ENCODE assay signal across 7 cellular contexts in genomic region chr4:34720563-34720962, GRCh38.
DNase-seq lines count a peak whose midpoint lies in the region; ATAC-seq, FAIRE-seq and TF ChIP-seq lines count a peak whose summit lies in the region.

No MANE protein-coding gene starts in this region.

- TF ChIP-seq CTCF in GM12878 (IDR thresholded peaks at IDR 0.05 in 2 of 3, conservative IDR thresholded peaks at IDR 0.05 in 1 of 3; ENCODE audit: control insufficient read depth in 2 of 3, extremely low read depth in 1 of 3, insufficient read depth in 1 of 3, low read depth in 3 of 3, low read length in 3 of 3) (peak; percentile 18 to 36 (median 33); a peak in 4 of 6 replicates), nephron (IDR thresholded peaks at IDR 0.05; ENCODE audit: unreplicated experiment in 3 of 3) (peak; percentile 63 to 85 (median 64))

- peak overlapping the region in 2 of 3 experiments; percentile 16 to 67 for H3K27ac Mint-ChIP-seq in nephron
- H3K27ac Mint-ChIP-seq in activated naive CD8-positive, alpha-beta T cell treated with anti-CD3 and anti-CD28 coated beads, Interleukin-2, amount 50 U/mL, for 24 hours: no peak overlapping the region
- no peak overlapping the region for H3K27ac Mint-ChIP-seq in activated naive CD4-positive, alpha-beta T cell treated with anti-CD3 and anti-CD28 coated beads, Interleukin-2, amount 10 ng/mL, durations not matched to agents 7 days and 5 days

- intact Hi-C loops in GM12878 (cut with micrococcal nuclease; ENCODE audit: unreplicated experiment): no loop called here

- BruUV-seq in GM12878 (replicated peaks; lab: Mats Ljungman, UMichigan): no TSS peak

- no peaks in the 10 kb centered on the region for H3K27me3 ChIP-seq in GM12878 (replicated peaks in 1 of 2; ENCODE audit: control insufficient read depth in 2 of 2, insufficient read depth in 2 of 2, low read length in 1 of 2)

- H2AFZ ChIP-seq in GM12878 (ENCODE audit: control insufficient read depth, low read depth, low read length): no peak overlapping the region

- no peak overlapping the region for H3K4me3 Mint-ChIP-seq in nephron
- H3K4me3 Mint-ChIP-seq in activated naive CD8-positive, alpha-beta T cell treated with anti-CD3 and anti-CD28 coated beads, Interleukin-2, amount 50 U/mL, for 24 hours: no peak overlapping the region
- no peak overlapping the region for H3K4me3 Mint-ChIP-seq in activated naive CD4-positive, alpha-beta T cell treated with anti-CD3 and anti-CD28 coated beads, Interleukin-2, amount 10 ng/mL, durations not matched to agents 7 days and 5 days

- no peak overlapping the region for H3K9ac ChIP-seq in GM12878 (ENCODE audit: control insufficient read depth, insufficient read depth, low read length)

- no peak for TF ChIP-seq EP300 in GM12878 (IDR thresholded peaks at IDR 0.05; ENCODE audit: borderline replicate concordance in 1 of 2, control insufficient read depth in 1 of 2, low read depth in 2 of 2, low read length in 2 of 2)

- no peaks in the 10 kb centered on the region for H3K27me3 Mint-ChIP-seq in nephron (ENCODE audit: low read depth)
- H3K27me3 Mint-ChIP-seq in activated naive CD8-positive, alpha-beta T cell treated with anti-CD3 and anti-CD28 coated beads, Interleukin-2, amount 50 U/mL, for 24 hours: no peaks in the 10 kb centered on the region
- H3K27me3 Mint-ChIP-seq in activated naive CD4-positive, alpha-beta T cell treated with anti-CD3 and anti-CD28 coated beads, Interleukin-2, amount 10 ng/mL, durations not matched to agents 7 days and 5 days: no peaks in the 10 kb centered on the region

- in situ Hi-C loops in GM12878 (cut with MboI): no loop called here

- ATAC-seq in GM19463 (IDR thresholded peaks at IDR 0.05; ENCODE audit: unreplicated experiment) (peak; percentile 48), GM12878 (peak; percentile 48; the same call in 2 of the 3 replicates)
- no peak for ATAC-seq in activated naive CD8-positive, alpha-beta T cell treated with anti-CD3 and anti-CD28 coated beads, Interleukin-2, amount 50 U/mL, for 24 hours

- DNase-seq in NCI-H1694 (lab: John Stamatoyannopoulos, UW) (peak; percentile 21), GM12878 (ENCODE audit: low read depth, low spot score) (no peak), mesenteric fat pad (ENCODE audit: low spot score) (no peak)
- DNase-seq in activated naive CD8-positive, alpha-beta T cell treated with anti-CD3 and anti-CD28 coated beads, Interleukin-2, amount 50 U/mL, for 24 hours: no peak
- no peak for DNase-seq in activated naive CD4-positive, alpha-beta T cell treated with anti-CD3 and anti-CD28 coated beads, Interleukin-2, amount 10 ng/mL, durations not matched to agents 7 days and 5 days

- POLR2A ChIA-PET in GM12878 (lab: Charles Lee): no interaction called here

- H3K4me1 ChIP-seq in GM12878 (ENCODE audit: control insufficient read depth, insufficient read depth, low read length): no peaks in the 10 kb centered on the region

- 44% methylated on average over 1 of the region's 1 CpG for WGBS in GM12878 (ENCODE audit: insufficient coverage, insufficient replicate concordance, low lambda C conversion rate, missing lambda C conversion rate)

- H3K4me2 ChIP-seq in GM12878 (ENCODE audit: control insufficient read depth, insufficient read depth): no peak overlapping the region

- TF ChIP-seq RAD21 in GM12878 (IDR thresholded peaks at IDR 0.05; ENCODE audit: insufficient read depth, low read depth, low read length): peak; percentile 42; the same call in 1 of the 2 replicates

- no peaks in the 10 kb centered on the region for H3K79me2 ChIP-seq in GM12878 (ENCODE audit: control insufficient read depth, insufficient read depth, low read length)

- no peaks in the 10 kb centered on the region for H3K9me3 Mint-ChIP-seq in nephron
- H3K9me3 Mint-ChIP-seq in activated naive CD8-positive, alpha-beta T cell treated with anti-CD3 and anti-CD28 coated beads, Interleukin-2, amount 50 U/mL, for 24 hours: no peaks in the 10 kb centered on the region
- peaks cover 1% of the 10 kb centered on the region for H3K9me3 Mint-ChIP-seq in activated naive CD4-positive, alpha-beta T cell treated with anti-CD3 and anti-CD28 coated beads, Interleukin-2, amount 10 ng/mL, durations not matched to agents 7 days and 5 days

- H3K4me3 ChIP-seq in GM12878: no peak overlapping the region

- TF ChIP-seq POLR2A in GM12878 (IDR thresholded peaks at IDR 0.05; ENCODE audit: low read depth, low read length): no peak

- CTCF ChIA-PET in GM12878 (lab: Yijun Ruan, JAX): interaction anchor here (0.5 to 0.8 kb wide), 2 partner anchors 9 to 649 kb away, joined by 3 read pairs; no protein-coding TSS in a partner anchor
- CTCF ChIA-PET in activated naive CD4-positive, alpha-beta T cell treated with anti-CD3 and anti-CD28 coated beads, Interleukin-2, amount 10 ng/mL, durations not matched to agents 7 days and 5 days (lab: Charles Lee): no interaction called here

- H3K36me3 Mint-ChIP-seq in nephron (ENCODE audit: low read depth): no peaks in the 10 kb centered on the region
- H3K36me3 Mint-ChIP-seq in activated naive CD8-positive, alpha-beta T cell treated with anti-CD3 and anti-CD28 coated beads, Interleukin-2, amount 50 U/mL, for 24 hours (ENCODE audit: low read depth): no peaks in the 10 kb centered on the region
- H3K36me3 Mint-ChIP-seq in activated naive CD4-positive, alpha-beta T cell treated with anti-CD3 and anti-CD28 coated beads, Interleukin-2, amount 10 ng/mL, durations not matched to agents 7 days and 5 days: no peaks in the 10 kb centered on the region

- SMC1A ChIA-PET in GM12878 (lab: Charles Lee; ENCODE audit: uncharacterized antibody, unreplicated experiment): interaction anchor here (0.6 kb wide), 1 partner anchor 1080 kb away, joined by 3 read pairs; no protein-coding TSS in a partner anchor

- RAD21 ChIA-PET in GM12878 (lab: Charles Lee; ENCODE audit: unreplicated experiment): interaction anchor here (0.6 to 1.2 kb wide), 2 partner anchors 12 to 150 kb away, joined by 3 read pairs; no protein-coding TSS in a partner anchor

- H3K9me3 ChIP-seq in GM12878 (replicated peaks; ENCODE audit: control insufficient read depth, insufficient read depth, low read length): no peaks in the 10 kb centered on the region

- no peaks in the 10 kb centered on the region for H3K36me3 ChIP-seq in GM12878 (ENCODE audit: control insufficient read depth in 2 of 2, insufficient read depth in 2 of 2, low read length in 1 of 2)

- peak; percentile 87 for FAIRE-seq in GM12878 (lab: Jason Lieb, UNC)

- H3K4me1 Mint-ChIP-seq in nephron: peaks cover 21% of the 10 kb centered on the region
- H3K4me1 Mint-ChIP-seq in activated naive CD8-positive, alpha-beta T cell treated with anti-CD3 and anti-CD28 coated beads, Interleukin-2, amount 50 U/mL, for 24 hours: no peaks in the 10 kb centered on the region
- no peaks in the 10 kb centered on the region for H3K4me1 Mint-ChIP-seq in activated naive CD4-positive, alpha-beta T cell treated with anti-CD3 and anti-CD28 coated beads, Interleukin-2, amount 10 ng/mL, durations not matched to agents 7 days and 5 days

- H4K20me1 ChIP-seq in GM12878 (ENCODE audit: control insufficient read depth, insufficient read depth): no peaks in the 10 kb centered on the region

- no peak overlapping the region for H3K27ac ChIP-seq in GM12878 (ENCODE audit: control insufficient read depth, insufficient read depth)

TF ChIP-seq in GM12878, 131 proteins besides CTCF, POLR2A, EP300 and RAD21:
- peak; percentile 21; the same call in 1 of the 2 replicates for TF ChIP-seq SMC3 (IDR thresholded peaks at IDR 0.05; ENCODE audit: borderline replicate concordance, low read length)
- no peak for TF ChIP-seq E2F8 (IDR thresholded peaks at IDR 0.05; ENCODE audit: low read depth, partially characterized antibody)

Comparison
In these comparisons a context has a peak if more than half of its experiments do, and no peak if none do; other contexts are left out.
1. H3K27ac Mint-ChIP-seq: peak in nephron (2 of 3); none in activated naive CD8-positive, alpha-beta T cell treated with anti-CD3 and anti-CD28 coated beads, Interleukin-2, amount 50 U/mL, for 24 hours (single experiment) and activated naive CD4-positive, alpha-beta T cell treated with anti-CD3 and anti-CD28 coated beads, Interleukin-2, amount 10 ng/mL, durations not matched to agents 7 days and 5 days (single experiment).